ENCODE assay signal across 9 cellular contexts in the genomic region with DNA sequence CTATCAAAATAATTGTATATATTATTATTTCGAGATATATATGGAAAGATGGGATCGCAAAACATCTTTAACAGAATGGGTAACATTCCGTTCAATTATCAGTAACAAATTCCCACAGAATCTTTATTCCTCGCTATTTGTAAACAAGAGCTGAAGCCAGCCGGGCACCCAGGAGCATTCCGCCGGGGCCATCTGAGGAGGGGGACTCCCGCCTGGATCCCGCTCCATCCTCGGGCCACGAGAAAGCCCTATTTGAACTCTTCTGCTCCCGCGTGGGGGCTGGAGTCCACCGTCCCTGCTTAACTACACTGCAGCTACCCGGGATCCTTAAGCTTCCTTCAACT. TPM values are rescaled to one million over a fixed set of nuclear protein-coding genes. Genes with fewer than 3 reads are reported as not detected.
DNase-seq lines count a peak whose midpoint lies in the region; ATAC-seq and TF ChIP-seq lines count a peak whose summit lies in the region.
"Had no signal": no experiment of that assay in that cellular context is flagged by ENCODE, and none has a peak within 500 bp of the region (broad histone marks: within the 10 kb centered on the region; RNA-seq: fewer than 3 reads in every experiment).

No MANE protein-coding gene starts in this region.

- no peak for ATAC-seq in left ventricle myocardium superior
- no peak for ATAC-seq in upper lobe of left lung (ENCODE audit: low FRiP score in 2 of 2)
- ATAC-seq in GM19035 (IDR thresholded peaks at IDR 0.05; ENCODE audit: unreplicated experiment), result no peak
- ATAC-seq: K562 had no signal

- no peak for TF ChIP-seq EP300 in upper lobe of left lung (IDR thresholded peaks at IDR 0.05)

- no peaks in the 10 kb centered on the region for H3K9me3 ChIP-seq in cardiac muscle cell (ENCODE audit: low read depth)
- no peaks in the 10 kb centered on the region for H3K9me3 ChIP-seq in mesodermal cell (ENCODE audit: control insufficient read depth, low read length)
- no peaks in the 10 kb centered on the region for H3K9me3 ChIP-seq in upper lobe of left lung

- DNase-seq in cardiac muscle cell (ENCODE audit: low read depth in 1 of 2, low spot score in 1 of 2) (peak in 1 of 2 donors; percentile 15), left ventricle myocardium superior (no peak), cerebellar cortex (ENCODE audit: low spot score) (peak; percentile 40), upper lobe of left lung (no peak), dedifferentiated amniotic fluid mesenchymal stem cell (ENCODE audit: extremely low spot score) (no peak)
- DNase-seq in stimulated activated CD4-positive, alpha-beta T cell treated with anti-CD3 and anti-CD28 coated beads, Interleukin-4, amount 100 ng/mL, for 1 hour, result no peak

- H3K27me3 ChIP-seq in cardiac muscle cell (peaks cover 24% of the 10 kb centered on the region), upper lobe of left lung (peaks cover 0 to 12% (median 5%) of the 10 kb centered on the region in 4 donors)

- H3K4me3 ChIP-seq in cardiac muscle cell (peak overlapping the region; percentile 42), mesodermal cell (ENCODE audit: extremely low read depth, insufficient read depth, low read length, poor library complexity, severe bottlenecking) (peak overlapping the region; percentile 60), upper lobe of left lung (peak overlapping the region; percentile 61 to 81 (median 78))
- H3K4me3 ChIP-seq: K562 had no signal

- 6% methylated on average over 12 of the region's 15 CpGs for WGBS in mesodermal cell (ENCODE audit: insufficient coverage in 2 of 2), 2 experiments
- 3 to 6% methylated on average over 15 of the region's 15 CpGs for WGBS in upper lobe of left lung, 2 donors

- H3K36me3 ChIP-seq in cardiac muscle cell, result no peaks in the 10 kb centered on the region
- no peaks in the 10 kb centered on the region for H3K36me3 ChIP-seq in mesodermal cell (ENCODE audit: control insufficient read depth, insufficient read depth, low read length)
- H3K36me3 ChIP-seq in upper lobe of left lung, result no peaks in the 10 kb centered on the region

- intact Hi-C loops in left ventricle myocardium superior (cut with micrococcal nuclease), result no loop called here

- TF ChIP-seq CTCF in cardiac muscle cell (IDR thresholded peaks at IDR 0.05; ENCODE audit: low read depth, low read length) (no peak), upper lobe of left lung (IDR thresholded peaks at IDR 0.05) (no peak)

- H3K27ac ChIP-seq in cardiac muscle cell, result no peak overlapping the region
- H3K27ac ChIP-seq in mesodermal cell (ENCODE audit: low read depth, low read length, severe bottlenecking), result no peak overlapping the region
- peak overlapping the region; percentile 67 to 85 (median 77) for H3K27ac ChIP-seq in upper lobe of left lung

- H3K4me1 ChIP-seq in cardiac muscle cell (ENCODE audit: low read depth) (no peaks in the 10 kb centered on the region), mesodermal cell (ENCODE audit: control insufficient read depth, insufficient read depth, low read length, poor library complexity, severe bottlenecking) (no peaks in the 10 kb centered on the region), upper lobe of left lung (peaks cover 8 to 13% (median 12%) of the 10 kb centered on the region in 4 donors)

- TF ChIP-seq POLR2A in upper lobe of left lung (IDR thresholded peaks at IDR 0.05), result no peak

RNA-seq across cellular contexts. Expression of a gene that starts 0.7 kb away (rescaled TPM):
- total RNA-seq in cardiac muscle cell (3.2 and 5.6 TPM in 2 replicates), left ventricle myocardium superior (1.5 TPM), upper lobe of left lung (10 to 100 TPM in 1 of 6 donors, 1 to 10 TPM in 5; 1.4 to 12.0 (median 4.9) TPM)
- polyA plus RNA-seq in cardiac muscle cell, result 1.4 and 5.9 TPM in 2 replicates
- polyA plus RNA-seq in mesodermal cell (2013, experiment 1 of 2), result 7.6 TPM
- 5.3 TPM for polyA plus RNA-seq in mesodermal cell (2013, experiment 2 of 2)

RNA-seq across cellular contexts. Expression of a gene that starts 14.5 kb away (rescaled TPM):
- total RNA-seq in cardiac muscle cell (41.4 and 54.7 TPM in 2 replicates), left ventricle myocardium superior (20.5 TPM), upper lobe of left lung (10 to 100 TPM; 29.6 to 65.7 (median 42.3) TPM)
- polyA plus RNA-seq in cardiac muscle cell, result 60.6 and 74.9 TPM in 2 replicates
- 72.0 TPM for polyA plus RNA-seq in mesodermal cell (2013, experiment 1 of 2)
- 69.1 TPM for polyA plus RNA-seq in mesodermal cell (2013, experiment 2 of 2)

Comparison
In these comparisons a context has a peak if more than half of its experiments do, and no peak if none do; other contexts are left out.
1. H3K27ac ChIP-seq: peak in upper lobe of left lung (4 of 4); none in cardiac muscle cell (single experiment) and mesodermal cell (single experiment).
2. Peak in every context shown above with its lines, with median percentiles within 50 percentile points of each other: H3K4me3 ChIP-seq.